In genomic region chr17:4365103-4365627, GRCh38 we compare ENCODE assay signal across 1 cellular context.
TF ChIP-seq lines count a peak whose summit lies in the region.

No MANE protein-coding gene starts in this region.

TF ChIP-seq in HEK293, 187 proteins besides CTCF, POLR2A, EP300 and RAD21 (continued from another document):
- TF ChIP-seq ZBTB44 (tag by site-specific recombination; IDR thresholded peaks at IDR 0.05) (no peak; the same call in 1 of the 2 replicates), KLF17 (tag by site-specific recombination; IDR thresholded peaks at IDR 0.05) (no peak), ZNF623 (tag by site-specific recombination; IDR thresholded peaks at IDR 0.05) (no peak), FEZF1 (tag by site-specific recombination; IDR thresholded peaks at IDR 0.05) (peak; percentile 61), ZNF114 (tag by site-specific recombination; IDR thresholded peaks at IDR 0.05) (no peak), ZNF366 (tag by site-specific recombination; conservative IDR thresholded peaks at IDR 0.05) (peak; percentile 60; the same call in 1 of the 2 replicates), ZNF335 (tag by site-specific recombination; conservative IDR thresholded peaks at IDR 0.05) (peak; percentile 22; the same call in 1 of the 2 replicates), ZNF555 (tag by site-specific recombination; conservative IDR thresholded peaks at IDR 0.05) (no peak), ZNF341 (tag by site-specific recombination; IDR thresholded peaks at IDR 0.05; ENCODE audit: low read depth) (peak; percentile 89), ZNF664 (tag by site-specific recombination; IDR thresholded peaks at IDR 0.05) (no peak)
